ENCODE assay signal across 19 cellular contexts in the genomic region with DNA sequence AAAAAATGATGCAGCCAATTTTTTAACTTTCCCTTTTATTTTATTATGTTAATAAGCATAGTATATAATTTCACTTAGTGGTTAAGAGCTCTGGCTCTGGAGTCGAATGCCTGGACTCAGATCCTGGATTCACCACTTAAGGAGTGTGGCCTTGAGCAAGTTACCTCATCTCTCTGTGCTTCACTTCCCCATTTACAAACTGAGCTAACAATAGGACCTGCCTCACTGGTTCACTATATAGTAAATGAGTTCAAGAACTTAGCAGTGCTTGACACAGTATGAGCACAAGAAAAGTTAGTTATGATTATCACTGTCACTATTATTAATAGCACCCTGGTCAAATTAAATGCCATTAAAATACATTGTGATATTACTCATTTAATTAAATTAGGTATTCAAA.
DNase-seq lines count a peak whose midpoint lies in the region; ATAC-seq lines count a peak whose summit lies in the region.
"Had no signal": no experiment of that assay in that cellular context is flagged by ENCODE, and none has a peak within 500 bp of the region (broad histone marks: within the 10 kb centered on the region; RNA-seq: fewer than 3 reads in every experiment).

No MANE protein-coding gene starts in this region.

- ATAC-seq in GM21528 (IDR thresholded peaks at IDR 0.05; ENCODE audit: low FRiP score, unreplicated experiment) = peak; percentile 84
- ATAC-seq in HG03280 (IDR thresholded peaks at IDR 0.05; ENCODE audit: unreplicated experiment) = peak; percentile 50
- ATAC-seq in GM18907 (IDR thresholded peaks at IDR 0.05; ENCODE audit: unreplicated experiment) = no peak
- no peak for ATAC-seq in stimulated activated memory B cell treated with anti-CD40 and anti-IgM and Interleukin-4, amounts not matched to agents 10 μg/mL and 1 μg/mL and 100 μg/mL, for 72 hours
- ATAC-seq: esophagus mucosa, left lung had no signal

- H3K4me1 Mint-ChIP-seq in stimulated activated memory B cell treated with anti-CD40 and anti-IgM and Interleukin-4, amounts not matched to agents 10 μg/mL and 1 μg/mL and 100 μg/mL, for 72 hours = no peaks in the 10 kb centered on the region

- H3K27me3 Mint-ChIP-seq in stimulated activated memory B cell treated with anti-CD40 and anti-IgM and Interleukin-4, amounts not matched to agents 10 μg/mL and 1 μg/mL and 100 μg/mL, for 72 hours = no peaks in the 10 kb centered on the region

- no peak overlapping the region for H3K4me3 Mint-ChIP-seq in stimulated activated memory B cell treated with anti-CD40 and anti-IgM and Interleukin-4, amounts not matched to agents 10 μg/mL and 1 μg/mL and 100 μg/mL, for 72 hours

- peak; percentile 21 for DNase-seq in DMS53 (lab: John Stamatoyannopoulos, UW)
- DNase-seq in DMS53 treated with DMSO at 0.1 percent for 48 hours (lab: John Stamatoyannopoulos, UW; ENCODE audit: unreplicated experiment) = no peak
- DNase-seq in amniotic epithelial cell (ENCODE audit: low read depth) = peak; percentile 7
- DNase-seq in activated effector memory CD4-positive, alpha-beta T cell treated with anti-CD3 and anti-CD28 coated beads, Interleukin-2, amount 50 U/mL, for 16 hours = no peak
- DNase-seq: activated CD4-positive, CD25-positive, alpha-beta regulatory T cell treated with anti-CD3 and anti-CD28 coated beads, Interleukin-2, amount 50 U/mL, for 72 hours; glutamatergic neuron; left lung; NCI-H1092 treated with DMSO at 0.1 percent for 48 hours; NCI-H2107; NK-92 treated with Interleukin-12 subunit alpha and Interleukin-12 subunit beta, amount 100 ng/mL, for 24 hours; SHP77; stimulated activated naive CD4-positive, alpha-beta T cell treated with Interleukin-2 at 50 U/mL for 16 hours; transverse colon had no signal

- no peaks in the 10 kb centered on the region for H3K36me3 Mint-ChIP-seq in stimulated activated memory B cell treated with anti-CD40 and anti-IgM and Interleukin-4, amounts not matched to agents 10 μg/mL and 1 μg/mL and 100 μg/mL, for 72 hours

- H3K9me3 Mint-ChIP-seq in stimulated activated memory B cell treated with anti-CD40 and anti-IgM and Interleukin-4, amounts not matched to agents 10 μg/mL and 1 μg/mL and 100 μg/mL, for 72 hours = no peaks in the 10 kb centered on the region
- H3K9me3 Mint-ChIP-seq: activated T-helper 2 cell treated with anti-CD3 and anti-CD28 coated beads, Interferon-gamma antibody, Interleukin-2, Interleukin-4, amounts not matched to agents 10 μg/mL and 5 μg/mL and 100 μg/mL, durations not matched to agents 14 hours and 24 hours and 36 hours had no signal

- no peak overlapping the region for H3K27ac Mint-ChIP-seq in stimulated activated memory B cell treated with anti-CD40 and anti-IgM and Interleukin-4, amounts not matched to agents 10 μg/mL and 1 μg/mL and 100 μg/mL, for 72 hours
- H3K27ac Mint-ChIP-seq: activated T-helper 2 cell treated with anti-CD3 and anti-CD28 coated beads, Interferon-gamma antibody, Interleukin-2, Interleukin-4, amounts not matched to agents 10 μg/mL and 5 μg/mL and 100 μg/mL, durations not matched to agents 14 hours and 24 hours and 36 hours had no signal

Comparison
In these comparisons a context has a peak if more than half of its experiments do, and no peak if none do; other contexts are left out.
1. DNase-seq: peak in DMS53 (single experiment) and amniotic epithelial cell (single experiment); none in DMS53 treated with DMSO at 0.1 percent for 48 hours (single experiment) and activated effector memory CD4-positive, alpha-beta T cell treated with anti-CD3 and anti-CD28 coated beads, Interleukin-2, amount 50 U/mL, for 16 hours (single experiment).
2. ATAC-seq: peak in GM21528 (single experiment) and HG03280 (single experiment); none in GM18907 (single experiment) and stimulated activated memory B cell treated with anti-CD40 and anti-IgM and Interleukin-4, amounts not matched to agents 10 μg/mL and 1 μg/mL and 100 μg/mL, for 72 hours (single experiment).